In the genomic region with DNA sequence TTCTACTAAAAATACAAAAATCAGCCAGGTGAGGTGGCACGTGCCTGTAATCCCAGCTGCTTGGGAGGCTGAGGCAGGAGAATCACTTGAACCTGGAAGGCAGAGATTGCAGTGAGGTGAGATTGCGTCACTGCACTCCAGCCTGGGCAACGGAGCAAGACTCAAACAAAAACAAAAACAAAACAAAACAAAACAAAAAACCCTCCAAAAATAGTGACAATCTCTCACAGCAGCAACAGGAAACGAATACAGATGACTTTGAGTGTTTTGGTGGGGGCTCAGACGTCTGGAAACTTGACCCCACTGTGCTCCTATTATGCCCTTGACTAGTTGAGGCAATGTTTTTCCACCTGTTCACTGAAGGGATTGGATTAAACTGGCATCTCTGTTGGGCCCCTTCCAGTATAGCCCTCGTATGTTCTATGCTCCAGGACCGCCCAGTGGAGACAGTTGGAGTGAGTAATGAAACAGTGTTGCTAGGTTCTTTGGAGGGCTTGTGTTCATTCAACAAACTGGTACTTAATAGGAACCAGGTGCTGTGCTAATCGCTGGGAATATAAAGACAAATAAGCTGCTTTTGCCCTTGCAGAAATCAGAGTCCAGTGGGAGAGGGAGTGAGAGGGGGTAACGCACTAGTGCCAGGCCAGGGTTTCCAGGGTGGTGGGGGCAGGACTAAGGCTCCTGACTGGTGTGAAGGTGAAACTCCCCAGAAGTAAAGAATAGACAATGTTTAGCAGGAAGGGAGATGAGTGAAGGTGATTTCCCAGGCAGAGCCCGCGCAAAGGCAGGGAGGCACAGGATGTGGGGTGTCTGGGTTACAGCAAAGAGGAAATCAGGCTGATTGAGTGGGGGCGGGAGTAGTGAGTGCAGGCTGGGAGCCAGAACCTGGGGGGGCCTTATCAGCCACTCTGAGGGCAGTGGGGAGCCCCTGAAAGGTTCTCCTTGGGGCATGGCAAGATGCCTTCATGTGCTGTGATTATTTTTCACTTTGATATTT, we compare ENCODE assay signal across 8 cellular contexts.
DNase-seq lines count a peak whose midpoint lies in the region; ATAC-seq and TF ChIP-seq lines count a peak whose summit lies in the region.

No MANE protein-coding gene starts in this region.

- no peak for TF ChIP-seq CTCF in GM13976 (IDR thresholded peaks at IDR 0.05; ENCODE audit: borderline replicate concordance, control extremely low read depth, extremely low read depth, insufficient read depth, missing control alignments)

- in situ Hi-C loops in GM13976 (cut with MboI; ENCODE audit: low sequenced_read_pairs, unreplicated experiment): no loop called here

- DNase-seq in GM13976 (ENCODE audit: low spot score) (peak; percentile 51), T-helper 2 cell (peak; percentile 27 to 86 (median 51)), HPDE6-E6E7 (ENCODE audit: extremely low spot score) (no peak), NCI-H187 treated with DMSO at 0.1 percent for 48 hours (lab: John Stamatoyannopoulos, UW) (no peak), germinal center (ENCODE audit: low spot score) (no peak)
- peak; percentile 82 for DNase-seq in central memory CD4-positive, alpha-beta T cell
- DNase-seq in stimulated activated naive CD4-positive, alpha-beta T cell treated with Interleukin-2 at 50 U/mL for 16 hours (lab: John Stamatoyannopoulos, UW): peak; percentile 50

- ATAC-seq in HG02885 (IDR thresholded peaks at IDR 0.05; ENCODE audit: poor library complexity, unreplicated experiment): peak; percentile 79

Comparison
In these comparisons a context has a peak if more than half of its experiments do, and no peak if none do; other contexts are left out.
1. DNase-seq: peak in GM13976 (single experiment), T-helper 2 cell (5 of 5), central memory CD4-positive, alpha-beta T cell (single experiment) and stimulated activated naive CD4-positive, alpha-beta T cell treated with Interleukin-2 at 50 U/mL for 16 hours (single experiment); none in HPDE6-E6E7 (single experiment), NCI-H187 treated with DMSO at 0.1 percent for 48 hours (single experiment) and germinal center (single experiment).